17 cellular contexts compared by ENCODE assay signal in genomic region chr12:111029732-111030131, GRCh38. TPM values are rescaled to one million over a fixed set of nuclear protein-coding genes. Genes with fewer than 3 reads are reported as not detected.
A peak's percentile ranks its signal among the peaks of the same experiment; 100 is the strongest.
DNase-seq lines count a peak whose midpoint lies in the region; ATAC-seq, FAIRE-seq and TF ChIP-seq lines count a peak whose summit lies in the region.
"Had no signal": no experiment of that assay in that cellular context is flagged by ENCODE, and none has a peak within 500 bp of the region (broad histone marks: within the 10 kb centered on the region; RNA-seq: fewer than 3 reads in every experiment).

No MANE protein-coding gene starts in this region.

- H3K27me3 Mint-ChIP-seq in neural crest cell (ENCODE audit: low read depth): peaks cover 84% of the 10 kb centered on the region

- TF ChIP-seq CTCF in liver (IDR thresholded peaks at IDR 0.05; ENCODE audit: low read depth, low read length, missing input control): no peak
- TF ChIP-seq CTCF in HepG2 (CRISPR knock-in tag; IDR thresholded peaks at IDR 0.05): no peak
- TF ChIP-seq CTCF in bronchial epithelial cell (IDR thresholded peaks at IDR 0.05; ENCODE audit: insufficient read depth, low read length, severe bottlenecking): no peak
- TF ChIP-seq CTCF in neural crest cell (conservative IDR thresholded peaks at IDR 0.05): no peak

- no peak for DNase-seq in HepG2 (ENCODE audit: low spot score)
- no peak for DNase-seq in bronchial epithelial cell (ENCODE audit: low read depth)
- no peak for DNase-seq in neural crest cell (ENCODE audit: low read depth, low spot score)
- no peak for DNase-seq in HuH-7 (ENCODE audit: low spot score)
- DNase-seq: ACHN; CD4-positive, CD25-positive, alpha-beta regulatory T cell; DMS79; HCEC 1CT; HFFc6 had no signal

- H3K4me1 ChIP-seq in liver (ENCODE audit: control insufficient read depth in 4 of 4, insufficient read depth in 4 of 4, low read length in 3 of 4): peaks cover 9 to 36% (median 28%) of the 10 kb centered on the region in 4 donors
- no peaks in the 10 kb centered on the region for H3K4me1 ChIP-seq in HepG2 (ENCODE audit: insufficient read depth, low read length)

- H3K9ac ChIP-seq in liver (ENCODE audit: low read depth in 1 of 2, low read length in 2 of 2) (no peak overlapping the region), HepG2 (ENCODE audit: insufficient read depth, low read depth, low read length) (no peak overlapping the region)
- H3K9ac ChIP-seq: BLaER1 treated with 17β-estradiol and CSF1 and Interleukin-3, amounts not matched to agents 10 nM and 100 nM had no signal

- H4K20me1 ChIP-seq in HepG2 (ENCODE audit: insufficient read depth, low read length): no peaks in the 10 kb centered on the region

- H3K4me3 ChIP-seq in liver (ENCODE audit: low read depth in 1 of 3, low read length in 3 of 3) (no peak overlapping the region), HepG2 (replicated peaks in 1 of 3; ENCODE audit: insufficient read depth in 1 of 3, low read depth in 2 of 3, low read length in 3 of 3) (no peak overlapping the region), bronchial epithelial cell (ENCODE audit: low read depth, low read length) (no peak overlapping the region)
- H3K4me3 ChIP-seq: BLaER1 treated with 17β-estradiol and CSF1 and Interleukin-3, amounts not matched to agents 10 nM and 100 nM; GM12878 had no signal

- no peak for ATAC-seq in HepG2
- ATAC-seq in GM21723 (IDR thresholded peaks at IDR 0.05; ENCODE audit: unreplicated experiment): no peak
- ATAC-seq in GM21619 (IDR thresholded peaks at IDR 0.05; ENCODE audit: unreplicated experiment): no peak
- ATAC-seq: GM12878 had no signal

- no peak for TF ChIP-seq RAD21 in liver (IDR thresholded peaks at IDR 0.05)
- no peak for TF ChIP-seq RAD21 in HepG2 (CRISPR knock-in tag; IDR thresholded peaks at IDR 0.05)

- CTCF ChIA-PET in HepG2 (lab: Yijun Ruan, JAX; ENCODE audit: low intra/inter-chr PET ratio, low total read pairs): no interaction called here

- H3K4me2 ChIP-seq in HepG2 (ENCODE audit: low read depth, low read length): no peak overlapping the region
- H3K4me2 ChIP-seq: BLaER1 treated with 17β-estradiol and CSF1 and Interleukin-3, amounts not matched to agents 10 nM and 100 nM had no signal

- H3K27ac ChIP-seq in liver (ENCODE audit: low read depth in 1 of 2, low read length in 2 of 2) (no peak overlapping the region), HepG2 (ENCODE audit: extremely low read length, insufficient read depth, low read length) (no peak overlapping the region)
- H3K27ac ChIP-seq: BLaER1 treated with 17β-estradiol and CSF1 and Interleukin-3, amounts not matched to agents 10 nM and 100 nM had no signal

- BruUV-seq in HepG2 (replicated peaks; lab: Mats Ljungman, UMichigan): no TSS peak

- no peaks in the 10 kb centered on the region for H3K9me3 ChIP-seq in liver (ENCODE audit: control insufficient read depth in 4 of 4, low read length in 3 of 4)
- H3K9me3 ChIP-seq in HepG2 (ENCODE audit: low read length): no peaks in the 10 kb centered on the region
- H3K9me3 ChIP-seq: BLaER1 treated with 17β-estradiol and CSF1 and Interleukin-3, amounts not matched to agents 10 nM and 100 nM had no signal

- WGBS in liver: 44% methylated on average over 5 of the region's 5 CpGs
- 53% methylated on average over 5 of the region's 5 CpGs for WGBS in HepG2 (ENCODE audit: low lambda C conversion rate)

- H2AFZ ChIP-seq in HepG2 (ENCODE audit: low read length): no peak overlapping the region

- POLR2A ChIA-PET in HepG2 (lab: Yijun Ruan, JAX): no interaction called here

- H3K36me3 ChIP-seq in liver (ENCODE audit: control insufficient read depth in 4 of 4, insufficient read depth in 3 of 4, low read depth in 1 of 4, low read length in 3 of 4): no peaks in the 10 kb centered on the region
- no peaks in the 10 kb centered on the region for H3K36me3 ChIP-seq in HepG2 (replicated peaks in 1 of 2; ENCODE audit: control insufficient read depth in 1 of 2, insufficient read depth in 2 of 2, low read length in 2 of 2)
- no peaks in the 10 kb centered on the region for H3K36me3 ChIP-seq in bronchial epithelial cell (ENCODE audit: control insufficient read depth, insufficient read depth, low read length)
- H3K36me3 ChIP-seq: BLaER1 treated with 17β-estradiol and CSF1 and Interleukin-3, amounts not matched to agents 10 nM and 100 nM had no signal

- TF ChIP-seq EP300 in HepG2 (IDR thresholded peaks at IDR 0.05; ENCODE audit: low read depth in 2 of 2, low read length in 2 of 2) (no peak), HepG2 (CRISPR knock-in tag; IDR thresholded peaks at IDR 0.05; ENCODE audit: borderline replicate concordance) (no peak)

- peaks cover 11% of the 10 kb centered on the region for H3K4me1 Mint-ChIP-seq in neural crest cell

- peak overlapping the region; percentile 47 for H3K4me3 Mint-ChIP-seq in neural crest cell
- H3K4me3 Mint-ChIP-seq: CD4-positive, CD25-positive, alpha-beta regulatory T cell; HFFc6 had no signal

- no peak overlapping the region for H3K27ac Mint-ChIP-seq in neural crest cell (ENCODE audit: unreplicated experiment)
- H3K27ac Mint-ChIP-seq: CD4-positive, CD25-positive, alpha-beta regulatory T cell; HFFc6 had no signal

- in situ Hi-C loops in HepG2 (cut with HindIII; ENCODE audit: extremely low pct_ligation_motif_present, low pct_unique_long_range_greater_than_20kb): loop anchor here (5.0 kb wide), 1 partner anchor 268 kb away; no protein-coding TSS in a partner anchor

- H3K27me3 ChIP-seq in liver (ENCODE audit: control insufficient read depth in 4 of 4, insufficient read depth in 4 of 4, low read length in 3 of 4): no peaks in the 10 kb centered on the region
- H3K27me3 ChIP-seq in HepG2 (ENCODE audit: control insufficient read depth in 1 of 2, insufficient read depth in 2 of 2, low read length in 2 of 2): peaks cover 0 to 19% of the 10 kb centered on the region in 2 experiments; a peak in 3 of 5 replicates
- H3K27me3 ChIP-seq in bronchial epithelial cell (ENCODE audit: control insufficient read depth, insufficient read depth, low read length): peaks cover 2% of the 10 kb centered on the region

- intact Hi-C loops in HepG2 (cut with micrococcal nuclease; ENCODE audit: unreplicated experiment): no loop called here

- no peak for TF ChIP-seq POLR2A in HepG2 (IDR thresholded peaks at IDR 0.05; ENCODE audit: insufficient read depth in 1 of 2, low read depth in 2 of 2, low read length in 2 of 2)

- H3K36me3 Mint-ChIP-seq in neural crest cell (ENCODE audit: low read depth): no peaks in the 10 kb centered on the region
- H3K36me3 Mint-ChIP-seq: CD4-positive, CD25-positive, alpha-beta regulatory T cell had no signal

- no peaks in the 10 kb centered on the region for H3K9me3 Mint-ChIP-seq in neural crest cell
- H3K9me3 Mint-ChIP-seq: CD4-positive, CD25-positive, alpha-beta regulatory T cell; HFFc6 had no signal

- FAIRE-seq in HepG2 (lab: Jason Lieb, UNC) (no peak), bronchial epithelial cell (lab: Jason Lieb, UNC) (peak; percentile 23)
- FAIRE-seq: GM12878, GM18507, HTR-8/SVneo had no signal

- H3K79me2 ChIP-seq in HepG2 (ENCODE audit: insufficient read depth, low read length): no peaks in the 10 kb centered on the region

TF ChIP-seq in liver, 16 proteins besides CTCF, POLR2A, EP300 and RAD21:
- TF ChIP-seq HNF4A (conservative IDR thresholded peaks at IDR 0.05) (peak; percentile 60 to 68), JUND (IDR thresholded peaks at IDR 0.05) (no peak)

TF ChIP-seq in HepG2, 621 proteins besides CTCF, POLR2A, EP300 and RAD21 (continues in another document):
- TF ChIP-seq MZF1 (CRISPR knock-in tag; IDR thresholded peaks at IDR 0.05; ENCODE audit: borderline replicate concordance): no peak

RNA-seq across cellular contexts. Expression of gene CUX2, which starts 4.2 kb away (rescaled TPM):
- total RNA-seq in liver (1 to 10 TPM; 1.1 to 7.7 TPM), HepG2 (2016; rRNA removed; fragmentation: Illumina TruSeq; extraction: Trizol) (not detected in 2 replicates), bronchial epithelial cell (0.38 and 1.6 TPM in 2 replicates), neural crest cell (5.4 and 5.8 TPM in 2 replicates)
- polyA plus RNA-seq in liver (1 to 10 TPM; 2.2 to 7.6 TPM), HepG2 (2011; rRNA removed) (not detected in 2 replicates)
- total RNA-seq in HepG2 (2016; cell fraction: cytosol; rRNA removed; fragmentation: Illumina TruSeq; extraction: Trizol; ENCODE audit: low read depth): not detected in 2 replicates
- not detected in 2 replicates for total RNA-seq in HepG2 (2016; cell fraction: insoluble cytoplasmic fraction; rRNA removed; fragmentation: Illumina TruSeq; extraction: Trizol)
- not detected in 2 replicates for total RNA-seq in HepG2 (2016; cell fraction: membrane; rRNA removed; fragmentation: Illumina TruSeq; extraction: Trizol)
- total RNA-seq in HepG2 (2016; cell fraction: nucleus; rRNA removed; fragmentation: Illumina TruSeq; extraction: Trizol): not detected in 2 replicates
- polyA plus RNA-seq in HepG2 (2011; cell fraction: cytosol; rRNA removed): not detected in 2 replicates
- not detected in 2 replicates for polyA plus RNA-seq in HepG2 (2011; cell fraction: nucleus; rRNA removed)
- not detected in 2 replicates for polyA plus RNA-seq in HepG2 (2012)
- not detected in 2 replicates for polyA plus RNA-seq in HepG2 (2016; cell fraction: cytosol; fragmentation: Illumina TruSeq; extraction: Trizol; ENCODE audit: low read depth)
- polyA plus RNA-seq in HepG2 (2016; cell fraction: insoluble cytoplasmic fraction; fragmentation: Illumina TruSeq; extraction: Trizol; ENCODE audit: low read depth): not detected in 2 replicates
- not detected in 2 replicates for polyA plus RNA-seq in HepG2 (2016; cell fraction: membrane; fragmentation: Illumina TruSeq; extraction: Trizol; ENCODE audit: low read depth)
- not detected in 2 replicates for polyA plus RNA-seq in HepG2 (2016; cell fraction: nucleus; fragmentation: Illumina TruSeq; extraction: Trizol; ENCODE audit: insufficient read depth, low read depth)
- not detected in 2 replicates for polyA minus RNA-seq in HepG2 (2011; rRNA and poly(A)+ RNA removed; ENCODE audit: low replicate concordance)
- polyA minus RNA-seq in HepG2 (2011; cell fraction: cytosol; rRNA and poly(A)+ RNA removed): not detected in 2 replicates
- not detected in 2 replicates for polyA minus RNA-seq in HepG2 (2011; cell fraction: nucleus; rRNA and poly(A)+ RNA removed)
- total RNA-seq: A172, HFFc6 had no signal
- polyA plus RNA-seq: CD4-positive, CD25-positive, alpha-beta regulatory T cell had no signal
